Comparison of ENCODE assay signal across 8 cellular contexts in genomic region chr4:13656569-13656988, GRCh38. TPM values are rescaled to one million over a fixed set of nuclear protein-coding genes. Genes with fewer than 3 reads are reported as not detected.
DNase-seq lines count a peak whose midpoint lies in the region; ATAC-seq, FAIRE-seq and TF ChIP-seq lines count a peak whose summit lies in the region.

No MANE protein-coding gene starts in this region.

- TF ChIP-seq CTCF in AG04449 (IDR thresholded peaks at IDR 0.05; ENCODE audit: insufficient read depth, low read length, missing control alignments) = peak; percentile 61
- TF ChIP-seq CTCF in WERI-Rb-1 (IDR thresholded peaks at IDR 0.05; ENCODE audit: low read depth, low read length) = peak; percentile 71
- TF ChIP-seq CTCF in mammary epithelial cell (conservative IDR thresholded peaks at IDR 0.05 in 1 of 2, IDR thresholded peaks at IDR 0.05 in 1 of 2; ENCODE audit: extremely low read depth in 1 of 2, insufficient read depth in 1 of 2, low read depth in 1 of 2, low read length in 2 of 2) = peak; percentile 76 to 77
- TF ChIP-seq CTCF in kidney (IDR thresholded peaks at IDR 0.05; ENCODE audit: borderline replicate concordance, extremely low read depth, insufficient read depth) = peak; percentile 82

- peak overlapping the region; percentile 87 for H3K4me2 ChIP-seq in mammary epithelial cell (ENCODE audit: insufficient read depth, low read depth, low read length)

- WGBS in mammary epithelial cell (ENCODE audit: low coverage, missing lambda C conversion rate) = 3% methylated on average over 9 of the region's 9 CpGs

- no TSS peak for BruUV-seq in mammary epithelial cell (replicated peaks; lab: Mats Ljungman, UMichigan)

- in situ Hi-C loops in mammary epithelial cell (cut with MboI; ENCODE audit: low sequenced_read_pairs in 2 of 2) = loop anchor here (25.0 kb wide), 2 partner anchors 231 to 606 kb away; no protein-coding TSS in a partner anchor

- intact Hi-C loops in mammary epithelial cell (cut with micrococcal nuclease) (loop anchor here (1.0 to 10.0 kb wide), 16 partner anchors 44 to 1798 kb away; partner anchors contain the start of gene CPEB2), kidney (cut with DNase I) (no loop called here)

- H2AFZ ChIP-seq in mammary epithelial cell (ENCODE audit: low read depth, low read length) = peak overlapping the region; percentile 85

- FAIRE-seq in kidney (lab: Jason Lieb, UNC) = peak; percentile 75

- H3K27ac ChIP-seq in WERI-Rb-1 = no peak overlapping the region
- H3K27ac ChIP-seq in mammary epithelial cell (ENCODE audit: insufficient read depth, low read depth, low read length) = peak overlapping the region; percentile 53
- H3K27ac ChIP-seq in kidney (ENCODE audit: low read depth in 2 of 2, low read length in 2 of 2) = no peak overlapping the region

- H3K27me3 ChIP-seq in WERI-Rb-1 (ENCODE audit: insufficient read depth, low read depth, severe bottlenecking) (peaks cover 3% of the 10 kb centered on the region), mammary epithelial cell (ENCODE audit: insufficient read depth, low read length) (no peaks in the 10 kb centered on the region)

- H3K36me3 ChIP-seq in WERI-Rb-1 = no peaks in the 10 kb centered on the region
- H3K36me3 ChIP-seq in mammary epithelial cell (ENCODE audit: insufficient read depth, low read length) = no peaks in the 10 kb centered on the region
- no peaks in the 10 kb centered on the region for H3K36me3 ChIP-seq in kidney (ENCODE audit: control insufficient read depth in 1 of 2, insufficient read depth in 2 of 2, low read length in 2 of 2)

- H3K9me3 ChIP-seq in WERI-Rb-1 (ENCODE audit: severe bottlenecking) = no peaks in the 10 kb centered on the region
- no peaks in the 10 kb centered on the region for H3K9me3 ChIP-seq in mammary epithelial cell (replicated peaks; ENCODE audit: insufficient read depth, low read length)
- no peaks in the 10 kb centered on the region for H3K9me3 ChIP-seq in kidney (ENCODE audit: control insufficient read depth in 1 of 2, low read length in 2 of 2)

- ATAC-seq in GM18907 (IDR thresholded peaks at IDR 0.05; ENCODE audit: unreplicated experiment) (peak; percentile 36), HG02623 (IDR thresholded peaks at IDR 0.05; ENCODE audit: unreplicated experiment) (no peak)

- dilution Hi-C loops in mammary epithelial cell (cut with HindIII; ENCODE audit: low sequenced_read_pairs) = loop anchor here (10.0 kb wide), 1 partner anchor 598 kb away; no protein-coding TSS in a partner anchor

- H3K79me2 ChIP-seq in mammary epithelial cell (ENCODE audit: insufficient read depth, low read length) = no peaks in the 10 kb centered on the region

- H4K20me1 ChIP-seq in mammary epithelial cell (ENCODE audit: insufficient read depth, low read length) = no peaks in the 10 kb centered on the region

- POLR2A ChIA-PET in AG04449 (lab: Yijun Ruan, JAX) = interaction anchor here (0.7 to 1.1 kb wide), 2 partner anchors 261 to 296 kb away, joined by 3 read pairs; no protein-coding TSS in a partner anchor

- no peak overlapping the region for H3K9ac ChIP-seq in mammary epithelial cell (ENCODE audit: insufficient read depth, low read length)
- H3K9ac ChIP-seq in kidney (ENCODE audit: low read length in 2 of 2) = peak overlapping the region; percentile 44 to 79

- CTCF ChIA-PET in AG04449 (lab: Yijun Ruan, JAX) (interaction anchor here (0.6 to 4.8 kb wide), 46 partner anchors 12 to 1574 kb away, joined by 3 to 127 read pairs (median 4); no protein-coding TSS in a partner anchor), mammary epithelial cell (lab: Charles Lee; ENCODE audit: low non-redundant PET) (interaction anchor here (0.7 kb wide), 1 partner anchor 207 kb away, joined by 6 read pairs; no protein-coding TSS in a partner anchor)

- H3K4me1 ChIP-seq in mammary epithelial cell (ENCODE audit: insufficient read depth, low read length) (peaks cover 18% of the 10 kb centered on the region), kidney (ENCODE audit: control insufficient read depth in 1 of 2, insufficient read depth in 1 of 2, low read depth in 1 of 2, low read length in 2 of 2) (peaks cover 6 to 9% of the 10 kb centered on the region in 2 donors)

- no peak for DNase-seq in AG04449 (ENCODE audit: low read depth, low spot score)
- peak; percentile 7 for DNase-seq in NCI-H1048 (lab: John Stamatoyannopoulos, UW)
- peak; percentile 25 for DNase-seq in WERI-Rb-1
- DNase-seq in mammary epithelial cell = peak; percentile 55
- peak; percentile 81 for DNase-seq in kidney
- peak; percentile 10 to 59 for DNase-seq in stimulated activated CD4-positive, alpha-beta T cell treated with anti-CD3 and anti-CD28 coated beads, Interleukin-15, amount 100 ng/mL, for 1 hour (ENCODE audit: low read depth in 1 of 2, low spot score in 1 of 2)

- H3K4me3 ChIP-seq in AG04449 (ENCODE audit: low read depth, low read length) (peak overlapping the region; percentile 44), WERI-Rb-1 (ENCODE audit: low read depth, low read length) (no peak overlapping the region), mammary epithelial cell (replicated peaks in 1 of 3; ENCODE audit: insufficient read depth in 1 of 3, low read depth in 2 of 3, low read length in 3 of 3) (peak overlapping the region in 2 of 3 experiments; percentile 26 to 50), kidney (ENCODE audit: low read length in 2 of 2) (peak overlapping the region; percentile 56 to 61)

RNA-seq across cellular contexts. Expression of gene BOD1L1, which starts 29.1 kb away (rescaled TPM):
- total RNA-seq in mammary epithelial cell = 10 to 100 TPM; 22.5 to 38.3 TPM
- polyA plus RNA-seq in mammary epithelial cell = 13.4 TPM
- 25.3 TPM for polyA minus RNA-seq in mammary epithelial cell
- 45.6 TPM for total RNA-seq in kidney
- polyA plus RNA-seq in kidney (ENCODE audit: insufficient read depth, low read depth, low replicate concordance) = 9.0 TPM
